8 cellular contexts compared by ENCODE assay signal in genomic region chr2:40448476-40449079, GRCh38. TPM values are rescaled to one million over a fixed set of nuclear protein-coding genes. Genes with fewer than 3 reads are reported as not detected.
A peak's percentile ranks its signal among the peaks of the same experiment; 100 is the strongest.
DNase-seq lines count a peak whose midpoint lies in the region; ATAC-seq and TF ChIP-seq lines count a peak whose summit lies in the region.

No MANE protein-coding gene starts in this region.

- intact Hi-C loops in activated CD4-positive, alpha-beta T cell treated with anti-CD3 and anti-CD28 coated beads, Interleukin-2, amount 10 ng/mL, durations not matched to agents 24 days and 14 days (cut with micrococcal nuclease) = no loop called here
- intact Hi-C loops in ascending aorta (cut with DNase I) = loop anchor here (5.0 kb wide), 1 partner anchor 51 kb away; no protein-coding TSS in a partner anchor

- no peaks in the 10 kb centered on the region for H3K9me3 Mint-ChIP-seq in activated CD4-positive, alpha-beta T cell treated with anti-CD3 and anti-CD28 coated beads, Interleukin-2, amount 10 ng/mL, durations not matched to agents 24 days and 14 days

- no peak overlapping the region for H3K27ac Mint-ChIP-seq in activated CD4-positive, alpha-beta T cell treated with anti-CD3 and anti-CD28 coated beads, Interleukin-2, amount 10 ng/mL, durations not matched to agents 24 days and 14 days

- peaks cover 2 to 7% of the 10 kb centered on the region in 2 donors for H3K4me1 ChIP-seq in ascending aorta
- peaks cover 35% of the 10 kb centered on the region for H3K4me1 ChIP-seq in muscle layer of colon (ENCODE audit: insufficient read depth, low read length)

- DNase-seq in activated CD4-positive, alpha-beta T cell treated with anti-CD3 and anti-CD28 coated beads, Interleukin-2, amount 10 ng/mL, durations not matched to agents 24 days and 14 days = peak; percentile 61
- DNase-seq in activated CD4-positive, alpha-beta T cell treated with anti-CD3 and anti-CD28 coated beads, Interleukin-2, amount 50 U/mL, for 4 hours = no peak
- DNase-seq in NCI-H146 (lab: John Stamatoyannopoulos, UW) = peak; percentile 63
- DNase-seq in ascending aorta (ENCODE audit: low spot score in 2 of 2) = no peak
- no peak for DNase-seq in activated CD8-positive, alpha-beta memory T cell treated with anti-CD3 and anti-CD28 coated beads, Interleukin-2, amount 50 U/mL, for 4 hours

- peak; percentile 14 to 52 (median 14) for TF ChIP-seq CTCF in ascending aorta (IDR thresholded peaks at IDR 0.05)

- no peaks in the 10 kb centered on the region for H3K9me3 ChIP-seq in ascending aorta
- H3K9me3 ChIP-seq in muscle layer of colon (ENCODE audit: low read length) = no peaks in the 10 kb centered on the region

- no peak for ATAC-seq in HG03469 (IDR thresholded peaks at IDR 0.05; ENCODE audit: unreplicated experiment)
- no peak for ATAC-seq in esophagus mucosa

- H3K27me3 Mint-ChIP-seq in activated CD4-positive, alpha-beta T cell treated with anti-CD3 and anti-CD28 coated beads, Interleukin-2, amount 10 ng/mL, durations not matched to agents 24 days and 14 days = peaks cover 36% of the 10 kb centered on the region

- H3K36me3 Mint-ChIP-seq in activated CD4-positive, alpha-beta T cell treated with anti-CD3 and anti-CD28 coated beads, Interleukin-2, amount 10 ng/mL, durations not matched to agents 24 days and 14 days (ENCODE audit: low read depth) = no peaks in the 10 kb centered on the region

- H3K4me3 ChIP-seq in ascending aorta (no peak overlapping the region), muscle layer of colon (ENCODE audit: low read depth in 1 of 2, low read length in 2 of 2) (peak overlapping the region in 1 of 2 donors; percentile 19)

- H3K9ac ChIP-seq in muscle layer of colon (ENCODE audit: low read length) = no peak overlapping the region

- H3K27ac ChIP-seq in ascending aorta (no peak overlapping the region), muscle layer of colon (ENCODE audit: low read depth, low read length) (peak overlapping the region; percentile 26)

- no peaks in the 10 kb centered on the region for H3K27me3 ChIP-seq in ascending aorta
- no peaks in the 10 kb centered on the region for H3K27me3 ChIP-seq in muscle layer of colon (ENCODE audit: control insufficient read depth in 1 of 2, insufficient read depth in 2 of 2, low read length in 2 of 2)

- H3K36me3 ChIP-seq in ascending aorta (no peaks in the 10 kb centered on the region), muscle layer of colon (ENCODE audit: insufficient read depth, low read length) (no peaks in the 10 kb centered on the region)

- peaks cover 22% of the 10 kb centered on the region for H3K4me1 Mint-ChIP-seq in activated CD4-positive, alpha-beta T cell treated with anti-CD3 and anti-CD28 coated beads, Interleukin-2, amount 10 ng/mL, durations not matched to agents 24 days and 14 days

- H3K4me3 Mint-ChIP-seq in activated CD4-positive, alpha-beta T cell treated with anti-CD3 and anti-CD28 coated beads, Interleukin-2, amount 10 ng/mL, durations not matched to agents 24 days and 14 days = no peak overlapping the region

RNA-seq across cellular contexts. Expression of gene SLC8A1, which starts 3.3 kb away (rescaled TPM):
- 3.4 and 5.0 TPM in 2 replicates for total RNA-seq in activated CD4-positive, alpha-beta T cell treated with anti-CD3 and anti-CD28 coated beads, Interleukin-2, amount 10 ng/mL, durations not matched to agents 24 days and 14 days
- total RNA-seq in ascending aorta = 5.6 TPM
- total RNA-seq in esophagus mucosa = 1.3 TPM

Comparison
In these comparisons a context has a peak if more than half of its experiments do, and no peak if none do; other contexts are left out.
1. DNase-seq: peak in activated CD4-positive, alpha-beta T cell treated with anti-CD3 and anti-CD28 coated beads, Interleukin-2, amount 10 ng/mL, durations not matched to agents 24 days and 14 days (single experiment) and NCI-H146 (single experiment); none in activated CD4-positive, alpha-beta T cell treated with anti-CD3 and anti-CD28 coated beads, Interleukin-2, amount 50 U/mL, for 4 hours (0 of 2), ascending aorta (0 of 2) and activated CD8-positive, alpha-beta memory T cell treated with anti-CD3 and anti-CD28 coated beads, Interleukin-2, amount 50 U/mL, for 4 hours (single experiment).